ENCODE assay signal across 8 cellular contexts in genomic region chr15:55196458-55197361, GRCh38. TPM values are rescaled to one million over a fixed set of nuclear protein-coding genes. Genes with fewer than 3 reads are reported as not detected.
DNase-seq lines count a peak whose midpoint lies in the region; ATAC-seq, FAIRE-seq and TF ChIP-seq lines count a peak whose summit lies in the region.

Gene RSL24D1 (minus strand): TSS chr15:55196941. CDS start chr15:55196890, 51 bp downstream.

- H4K8ac ChIP-seq in mesendoderm (ENCODE audit: low read depth, low read length): no peak within 1 kb of the TSS

- H3K36me3 ChIP-seq in endodermal cell (ENCODE audit: control insufficient read depth, insufficient read depth, low read length): peaks cover 11% of the 10 kb centered on the region
- H3K36me3 ChIP-seq in mesendoderm (ENCODE audit: control insufficient read depth, insufficient read depth, low read length): peaks cover 3% of the 10 kb centered on the region

- H3K4me3 Mint-ChIP-seq in endodermal cell: no peak within 1 kb of the TSS

- peak within 1 kb of the TSS; percentile 99 for H3K23ac ChIP-seq in mesendoderm (ENCODE audit: low read length)

- ATAC-seq in GM21367 (IDR thresholded peaks at IDR 0.05; ENCODE audit: unreplicated experiment): peak; percentile 97

- H4K5ac ChIP-seq in mesendoderm (ENCODE audit: low read length): peak within 1 kb of the TSS; percentile 99

- no peak within 1 kb of the TSS for H2BK15ac ChIP-seq in mesendoderm (replicated peaks; ENCODE audit: low read depth)

- peaks cover 4% of the 10 kb centered on the region for H3K4me1 Mint-ChIP-seq in endodermal cell

- H3K79me2 ChIP-seq in mesendoderm (ENCODE audit: control insufficient read depth, insufficient read depth, low read length): peaks cover 43% of the 10 kb centered on the region

- H3K9ac ChIP-seq in endodermal cell (ENCODE audit: extremely low read depth, low read length, poor library complexity, severe bottlenecking): peak within 1 kb of the TSS; percentile 96
- peak within 1 kb of the TSS; percentile 99 for H3K9ac ChIP-seq in mesendoderm (ENCODE audit: low read length)

- H3K56ac ChIP-seq in mesendoderm (ENCODE audit: low read length): peak within 1 kb of the TSS; percentile 99

- H3K9me3 ChIP-seq in endodermal cell (ENCODE audit: control insufficient read depth, low read length): peaks cover 7% of the 10 kb centered on the region

- DNase-seq in Caki2 (ENCODE audit: low read depth): peak; percentile 97
- DNase-seq in HTR-8/SVneo (ENCODE audit: insufficient read length, low spot score): peak; percentile 95
- peak; percentile 98 for DNase-seq in NOMO-1 treated with DMSO at 0.1 percent for 48 hours (lab: John Stamatoyannopoulos, UW; ENCODE audit: unreplicated experiment)
- DNase-seq in activated CD8-positive, alpha-beta memory T cell treated with anti-CD3 and anti-CD28 coated beads for 48 hours (ENCODE audit: low read depth in 2 of 3, low spot score in 2 of 3): peak; percentile 71 to 91 (median 89)
- DNase-seq in endodermal cell: peak; percentile 98
- peak; percentile 100 for DNase-seq in mesendoderm
- DNase-seq in stimulated activated CD8-positive, alpha-beta memory T cell treated with anti-CD3 and anti-CD28 coated beads, Interleukin-15, amount 100 ng/mL, for 1 hour (ENCODE audit: low read depth): peak; percentile 90

- H3K4ac ChIP-seq in mesendoderm (ENCODE audit: low read depth, low read length): peak within 1 kb of the TSS; percentile 70

- H3K27ac ChIP-seq in endodermal cell (ENCODE audit: low read depth, low read length): peak within 1 kb of the TSS; percentile 94
- peak within 1 kb of the TSS; percentile 88 for H3K27ac ChIP-seq in mesendoderm (ENCODE audit: low read depth, low read length)

- FAIRE-seq in HTR-8/SVneo (lab: Jason Lieb, UNC): peak; percentile 99

- H3K36me3 Mint-ChIP-seq in endodermal cell (ENCODE audit: low read depth): peaks cover 6% of the 10 kb centered on the region

- peak within 1 kb of the TSS; percentile 99 for H3K4me2 ChIP-seq in mesendoderm (ENCODE audit: low read length)

- H2BK5ac ChIP-seq in mesendoderm (ENCODE audit: low read length): peak within 1 kb of the TSS; percentile 80

- H3K4me3 ChIP-seq in endodermal cell (ENCODE audit: low read length) (peak within 1 kb of the TSS; percentile 98), mesendoderm (ENCODE audit: low read length) (peak within 1 kb of the TSS; percentile 98)

- H3K4me1 ChIP-seq in endodermal cell (ENCODE audit: control insufficient read depth, insufficient read depth, low read length) (no peaks in the 10 kb centered on the region), mesendoderm (ENCODE audit: control insufficient read depth, low read depth, low read length) (peaks cover 4% of the 10 kb centered on the region)

- in situ Hi-C loops in Caki2 (cut with HindIII; ENCODE audit: low pct_unique_long_range_greater_than_20kb, low sequenced_read_pairs): no loop called here

- H3K9me3 Mint-ChIP-seq in endodermal cell: peaks cover 12% of the 10 kb centered on the region

- no peaks in the 10 kb centered on the region for H3K27me3 Mint-ChIP-seq in endodermal cell (ENCODE audit: insufficient read depth)

- WGBS in endodermal cell (ENCODE audit: insufficient coverage in 1 of 2, insufficient read length in 1 of 2), 2 experiments: 0 to 1% methylated on average over 27 to 62 of the region's 62 CpGs
- WGBS in mesendoderm (ENCODE audit: extremely low coverage, insufficient coverage, low lambda C conversion rate): no CpG with 5 or more reads among the region's 62 CpGs

- H2AK5ac ChIP-seq in mesendoderm (ENCODE audit: low read length): peak within 1 kb of the TSS; percentile 59

- H3K27me3 ChIP-seq in endodermal cell (ENCODE audit: control insufficient read depth, insufficient read depth, low read length, poor library complexity, severe bottlenecking) (no peaks in the 10 kb centered on the region), mesendoderm (ENCODE audit: insufficient read depth, low read length, poor library complexity) (no peaks in the 10 kb centered on the region)

- peak; percentile 67 for TF ChIP-seq CTCF in endodermal cell (conservative IDR thresholded peaks at IDR 0.05)

- peak within 1 kb of the TSS; percentile 91 for H3K18ac ChIP-seq in mesendoderm (ENCODE audit: low read length)

- H3K79me1 ChIP-seq in mesendoderm (ENCODE audit: low read length): peaks cover 3% of the 10 kb centered on the region

- no peak within 1 kb of the TSS for H2BK120ac ChIP-seq in mesendoderm (ENCODE audit: low read depth, low read length)

- H3K27ac Mint-ChIP-seq in endodermal cell: no peak within 1 kb of the TSS

RNA-seq across cellular contexts. Expression of gene RSL24D1, which starts in this region (rescaled TPM):
- 115 and 152 TPM in 2 replicates for total RNA-seq in Caki2 (2014; rRNA removed; shearing (Covaris generic); ENCODE audit: low replicate concordance)
- 10 to 100 TPM; 75.9 to 79.8 TPM for total RNA-seq in endodermal cell
- 116 TPM for polyA plus RNA-seq in endodermal cell (2013, experiment 1 of 2)
- polyA plus RNA-seq in endodermal cell (2013, experiment 2 of 2): 108 TPM
- 138 TPM for polyA plus RNA-seq in mesendoderm (2013, experiment 1 of 2)
- 141 TPM for polyA plus RNA-seq in mesendoderm (2013, experiment 2 of 2)

Comparison
In these comparisons a context has a peak if more than half of its experiments do, and no peak if none do; other contexts are left out.
1. Peak in every context shown above with its lines: DNase-seq, ATAC-seq, H3K4me3 ChIP-seq and H3K27ac ChIP-seq.